18 cellular contexts compared by ENCODE assay signal in the genomic region with DNA sequence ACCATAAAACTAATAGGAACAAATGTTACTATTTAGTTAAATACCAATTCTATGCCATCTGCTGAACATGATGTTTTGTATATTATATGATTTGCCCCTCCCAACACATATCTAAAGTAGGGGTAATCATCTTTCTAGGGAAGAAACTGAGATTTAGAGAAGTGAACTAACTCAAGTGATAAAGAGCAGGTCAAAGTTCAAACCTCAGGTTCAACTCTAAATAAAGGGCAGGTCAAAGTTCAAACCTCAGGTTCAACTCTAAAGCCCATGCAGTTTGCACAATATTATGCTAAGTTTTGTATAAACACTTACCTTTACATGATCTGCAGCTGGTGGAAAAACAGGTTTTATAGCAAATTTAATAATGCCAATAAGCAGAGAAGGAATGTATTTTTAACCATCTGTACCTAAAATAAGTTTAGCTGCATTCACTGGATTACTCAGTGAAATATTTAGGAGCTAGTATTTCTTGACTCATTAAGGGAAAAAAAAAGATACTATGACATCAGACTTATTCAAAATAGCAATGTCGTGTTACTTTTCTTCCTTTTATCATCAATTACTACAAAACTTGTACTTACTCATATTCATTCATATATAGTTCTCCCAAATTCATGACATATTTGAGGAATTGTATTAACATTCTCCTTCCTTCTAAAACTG.
"Had no signal": no experiment of that assay in that cellular context is flagged by ENCODE, and none has a peak within 500 bp of the region (broad histone marks: within the 10 kb centered on the region; RNA-seq: fewer than 3 reads in every experiment).

No MANE protein-coding gene starts in this region.

- H3K9me3 ChIP-seq: lower lobe of right lung, right atrium auricular region, transverse colon, vagina had no signal

- H3K27ac ChIP-seq: lower lobe of right lung, right atrium auricular region, transverse colon, vagina, VCaP had no signal

- ATAC-seq: left cardiac atrium; lower lobe of right lung; stimulated activated naive CD8-positive, alpha-beta T cell treated with anti-CD3 and anti-CD28 coated beads, Interleukin-15, Interleukin-2, amounts not matched to agents 100 U/mL and 50 U/mL, for 24 hours had no signal

- H3K4me3 Mint-ChIP-seq: activated naive CD8-positive, alpha-beta T cell treated with anti-CD3 and anti-CD28 coated beads, Interleukin-2, amount 10 ng/mL, durations not matched to agents 7 days and 5 days; nephron had no signal

- H3K4me3 ChIP-seq: lower lobe of right lung, right atrium auricular region, transverse colon, vagina had no signal

- H3K4me1 ChIP-seq: lower lobe of right lung, right atrium auricular region, transverse colon, vagina had no signal

- H3K27me3 ChIP-seq: right atrium auricular region, transverse colon, vagina had no signal

- H3K4me1 Mint-ChIP-seq: activated naive CD8-positive, alpha-beta T cell treated with anti-CD3 and anti-CD28 coated beads, Interleukin-2, amount 10 ng/mL, durations not matched to agents 7 days and 5 days had no signal

- DNase-seq: activated CD4-positive, alpha-beta T cell treated with anti-CD3 and anti-CD28 coated beads for 1 hour; activated CD4-positive, alpha-beta T cell treated with anti-CD3 and anti-CD28 coated beads, Interleukin-2, amount 50 U/mL, for 4 hours; activated naive CD4-positive, alpha-beta T cell; activated naive CD8-positive, alpha-beta T cell treated with anti-CD3 and anti-CD28 coated beads, Interleukin-2, amount 10 ng/mL, durations not matched to agents 7 days and 5 days; activated T-cell treated with anti-CD3 and anti-CD28 coated beads for 4 hours; anterior cingulate cortex; cerebellar nuclear complex; effector memory CD4-positive, alpha-beta T cell; head of caudate nucleus; left cardiac atrium; lower lobe of right lung; nucleus accumbens; stimulated activated naive CD8-positive, alpha-beta T cell treated with anti-CD3 and anti-CD28 coated beads, Interleukin-15, Interleukin-2, amounts not matched to agents 100 U/mL and 50 U/mL, for 24 hours; transverse colon had no signal

- H3K27me3 Mint-ChIP-seq: activated naive CD8-positive, alpha-beta T cell treated with anti-CD3 and anti-CD28 coated beads, Interleukin-2, amount 10 ng/mL, durations not matched to agents 7 days and 5 days had no signal

- H3K27ac Mint-ChIP-seq: activated naive CD8-positive, alpha-beta T cell treated with anti-CD3 and anti-CD28 coated beads, Interleukin-2, amount 10 ng/mL, durations not matched to agents 7 days and 5 days; nephron had no signal

- H3K36me3 ChIP-seq: lower lobe of right lung, right atrium auricular region, transverse colon, vagina had no signal

- H3K36me3 Mint-ChIP-seq: activated naive CD8-positive, alpha-beta T cell treated with anti-CD3 and anti-CD28 coated beads, Interleukin-2, amount 10 ng/mL, durations not matched to agents 7 days and 5 days had no signal
